In the genomic region with DNA sequence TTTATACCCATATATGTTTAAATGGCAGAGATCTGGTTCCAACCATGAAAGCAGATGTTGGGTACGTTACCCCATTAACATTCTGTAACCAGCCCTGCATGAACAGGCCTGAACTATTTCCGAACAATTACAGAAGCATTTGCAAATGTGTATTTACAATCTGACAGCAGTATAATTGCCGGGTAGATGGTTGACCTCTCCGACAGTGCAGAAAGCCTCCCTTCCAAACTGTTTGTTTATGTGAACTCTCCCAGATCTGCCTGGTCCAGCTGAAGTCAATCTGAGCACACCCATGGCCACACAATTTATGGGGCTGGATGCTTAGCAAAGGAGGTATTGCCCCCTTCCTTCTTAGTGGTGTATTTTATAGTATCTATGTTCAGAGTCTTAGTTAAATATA, we compare ENCODE assay signal across 16 cellular contexts. TPM values are rescaled to one million over a fixed set of nuclear protein-coding genes. Genes with fewer than 3 reads are reported as not detected.
DNase-seq lines count a peak whose midpoint lies in the region; ATAC-seq and TF ChIP-seq lines count a peak whose summit lies in the region.
"Had no signal": no experiment of that assay in that cellular context is flagged by ENCODE, and none has a peak within 500 bp of the region (broad histone marks: within the 10 kb centered on the region; RNA-seq: fewer than 3 reads in every experiment).

No MANE protein-coding gene starts in this region.

- no peak overlapping the region for H4K8ac ChIP-seq in mesenchymal stem cell (ENCODE audit: low read length)

- ATAC-seq in omental fat pad (ENCODE audit: low FRiP score), result no peak
- ATAC-seq: A549, GM12878 had no signal

- no peak overlapping the region for H3K4ac ChIP-seq in mesenchymal stem cell (ENCODE audit: low read depth in 1 of 2, low read length in 2 of 2)

- no peak overlapping the region for H3K4me2 ChIP-seq in mesenchymal stem cell (ENCODE audit: low read length, poor library complexity, severe bottlenecking)
- H3K4me2 ChIP-seq: A549, BLaER1 had no signal

- H2BK120ac ChIP-seq in mesenchymal stem cell (ENCODE audit: low read depth, low read length), result no peak overlapping the region

- H3K18ac ChIP-seq in mesenchymal stem cell (ENCODE audit: low read depth in 1 of 2, low read length in 2 of 2), result no peak overlapping the region

- H4K91ac ChIP-seq in mesenchymal stem cell (ENCODE audit: low read length), result no peak overlapping the region

- no peak overlapping the region for H2AK5ac ChIP-seq in mesenchymal stem cell (ENCODE audit: low read length, severe bottlenecking)

- no peak overlapping the region for H3K23ac ChIP-seq in mesenchymal stem cell (ENCODE audit: low read length in 2 of 2)

- H3K27me3 ChIP-seq in mesenchymal stem cell (ENCODE audit: control insufficient read depth in 1 of 2, insufficient read depth in 1 of 2, low read length in 2 of 2), result peaks cover 0 to 4% of the 10 kb centered on the region in 2 experiments
- H3K27me3 ChIP-seq: BLaER1 had no signal

- no peak overlapping the region for H3K14ac ChIP-seq in mesenchymal stem cell (ENCODE audit: low read length in 2 of 2)

- H2BK15ac ChIP-seq in mesenchymal stem cell (ENCODE audit: low read depth, poor library complexity, severe bottlenecking), result no peak overlapping the region

- no peak overlapping the region for H2BK5ac ChIP-seq in mesenchymal stem cell (ENCODE audit: low read depth, low read length, poor library complexity, severe bottlenecking)

- H3K4me3 ChIP-seq in mesenchymal stem cell (ENCODE audit: insufficient read depth in 1 of 2, low read depth in 1 of 2, low read length in 2 of 2), result no peak overlapping the region
- H3K4me3 ChIP-seq: A549, BLaER1, GM12878 had no signal

- H2AFZ ChIP-seq in mesenchymal stem cell (ENCODE audit: low read depth, low read length), result no peak overlapping the region

- no peaks in the 10 kb centered on the region for H3K79me1 ChIP-seq in mesenchymal stem cell (replicated peaks; ENCODE audit: low read length, poor library complexity, severe bottlenecking)

- DNase-seq in COR-L47 (lab: John Stamatoyannopoulos, UW) (peak; percentile 26), NCI-H1417 treated with DMSO at 0.1 percent for 48 hours (lab: John Stamatoyannopoulos, UW) (peak; percentile 33), NCI-H748 treated with DMSO at 0.1 percent for 48 hours (lab: John Stamatoyannopoulos, UW) (peak; percentile 9), left kidney (ENCODE audit: low read depth, low spot score) (peak; percentile 58), omental fat pad (ENCODE audit: low spot score) (no peak), mesenchymal stem cell (no peak), occipital lobe (lab: John Stamatoyannopoulos, UW) (no peak)
- DNase-seq: AML-193; CD8-positive, alpha-beta memory T cell; DMS79; HCEC 1CT; HFFc6 had no signal

- 19% methylated on average over 4 of the region's 4 CpGs for WGBS in mesenchymal stem cell

- no peak for TF ChIP-seq CTCF in omental fat pad (IDR thresholded peaks at IDR 0.05)

- no peak overlapping the region for H3K9ac ChIP-seq in mesenchymal stem cell (ENCODE audit: low read length)
- H3K9ac ChIP-seq: BLaER1 had no signal

- H3K4me1 ChIP-seq in mesenchymal stem cell (ENCODE audit: control insufficient read depth, insufficient read depth, low read depth, low read length), result no peaks in the 10 kb centered on the region
- H3K4me1 ChIP-seq: A549 had no signal

- no peaks in the 10 kb centered on the region for H3K9me3 ChIP-seq in mesenchymal stem cell (ENCODE audit: control insufficient read depth, low read length)
- H3K9me3 ChIP-seq: A549, BLaER1 had no signal

- no peak overlapping the region for H2BK12ac ChIP-seq in mesenchymal stem cell (ENCODE audit: low read length in 2 of 2)

- no peak overlapping the region for H3K27ac ChIP-seq in mesenchymal stem cell (ENCODE audit: low read length, poor library complexity, severe bottlenecking)
- H3K27ac ChIP-seq: A549, BLaER1 had no signal

- no peaks in the 10 kb centered on the region for H3K36me3 ChIP-seq in mesenchymal stem cell (ENCODE audit: control insufficient read depth in 1 of 2, insufficient read depth in 2 of 2, low read depth in 1 of 2, low read length in 2 of 2)
- H3K36me3 ChIP-seq: BLaER1 had no signal

RNA-seq across cellular contexts. Expression of a gene that starts 21.8 kb away (rescaled TPM):
- total RNA-seq in omental fat pad, result 10 to 100 TPM in 3 of 4 donors, 1 to 10 TPM in 1; 4.4 to 20.0 (median 12.4) TPM
- 9.6 TPM for polyA plus RNA-seq in mesenchymal stem cell (2013, experiment 1 of 2)
- polyA plus RNA-seq in mesenchymal stem cell (2013, experiment 2 of 2), result 9.8 TPM
- total RNA-seq in occipital lobe, result 2.7 TPM

RNA-seq across cellular contexts. Expression of a gene that starts 44.2 kb away (rescaled TPM):
- total RNA-seq in omental fat pad (1 to 10 TPM in 1 of 4 donors, under 1 TPM in 3; 0.50 to 1.3 (median 0.80) TPM), occipital lobe (13.4 TPM)
- polyA plus RNA-seq in mesenchymal stem cell (2013, experiment 1 of 2), result 25.8 TPM
- polyA plus RNA-seq in mesenchymal stem cell (2013, experiment 2 of 2), result 25.4 TPM
- total RNA-seq: CD8-positive, alpha-beta memory T cell; G401; HFFc6 had no signal
- polyA plus RNA-seq: A549; CD8-positive, alpha-beta memory T cell had no signal

Comparison
In these comparisons a context has a peak if more than half of its experiments do, and no peak if none do; other contexts are left out.
1. DNase-seq: peak in COR-L47 (single experiment), NCI-H1417 treated with DMSO at 0.1 percent for 48 hours (single experiment), NCI-H748 treated with DMSO at 0.1 percent for 48 hours (single experiment) and left kidney (single experiment); none in omental fat pad (single experiment), mesenchymal stem cell (single experiment) and occipital lobe (single experiment).